In genomic region chr5:135738564-135738875, GRCh38 we compare ENCODE assay signal across 20 cellular contexts.
"Had no signal": no experiment of that assay in that cellular context is flagged by ENCODE, and none has a peak within 500 bp of the region (broad histone marks: within the 10 kb centered on the region; RNA-seq: fewer than 3 reads in every experiment).

No MANE protein-coding gene starts in this region.

- H3K27me3 Mint-ChIP-seq: stimulated activated memory B cell treated with anti-CD40 and anti-IgM and Interleukin-4, amounts not matched to agents 10 μg/mL and 1 μg/mL and 100 μg/mL, for 72 hours; stimulated activated naive CD8-positive, alpha-beta T cell treated with anti-CD3 and anti-CD28 coated beads, Interleukin-15, Interleukin-2, amounts not matched to agents 100 ng/mL and 50 ng/mL, for 24 hours had no signal

- ATAC-seq: effector memory CD8-positive, alpha-beta T cell; mucosa of descending colon; sciatic nerve; stimulated activated memory B cell treated with anti-CD40 and anti-IgM and Interleukin-4, amounts not matched to agents 10 μg/mL and 1 μg/mL and 100 μg/mL, for 72 hours had no signal

- H3K9me3 Mint-ChIP-seq: effector memory CD8-positive, alpha-beta T cell; mesothelial cell of epicardium; natural killer cell treated with Interleukin-12 subunit alpha and Interleukin-12 subunit beta and Interleukin-15 and Interleukin-18, amount 100 ng/mL, for 72 hours; neural crest cell; stimulated activated memory B cell treated with anti-CD40 and anti-IgM and Interleukin-4, amounts not matched to agents 10 μg/mL and 1 μg/mL and 100 μg/mL, for 72 hours; stimulated activated naive CD8-positive, alpha-beta T cell treated with anti-CD3 and anti-CD28 coated beads, Interleukin-15, Interleukin-2, amounts not matched to agents 100 ng/mL and 50 ng/mL, for 24 hours had no signal

- H3K27ac Mint-ChIP-seq: effector memory CD8-positive, alpha-beta T cell; memory B cell; mesothelial cell of epicardium; naive B cell; natural killer cell treated with Interleukin-12 subunit alpha and Interleukin-12 subunit beta and Interleukin-15 and Interleukin-18, amount 100 ng/mL, for 72 hours; progenitor cell of endocrine pancreas; stimulated activated memory B cell treated with anti-CD40 and anti-IgM and Interleukin-4, amounts not matched to agents 10 μg/mL and 1 μg/mL and 100 μg/mL, for 72 hours; stimulated activated naive CD8-positive, alpha-beta T cell treated with anti-CD3 and anti-CD28 coated beads, Interleukin-15, Interleukin-2, amounts not matched to agents 100 ng/mL and 50 ng/mL, for 24 hours had no signal

- H3K4me3 Mint-ChIP-seq: effector memory CD8-positive, alpha-beta T cell; memory B cell; mesothelial cell of epicardium; naive B cell; natural killer cell treated with Interleukin-12 subunit alpha and Interleukin-12 subunit beta and Interleukin-15 and Interleukin-18, amount 100 ng/mL, for 72 hours; neural crest cell; stimulated activated memory B cell treated with anti-CD40 and anti-IgM and Interleukin-4, amounts not matched to agents 10 μg/mL and 1 μg/mL and 100 μg/mL, for 72 hours; stimulated activated naive CD8-positive, alpha-beta T cell treated with anti-CD3 and anti-CD28 coated beads, Interleukin-15, Interleukin-2, amounts not matched to agents 100 ng/mL and 50 ng/mL, for 24 hours had no signal

- H3K4me1 Mint-ChIP-seq: naive B cell; neural crest cell; stimulated activated memory B cell treated with anti-CD40 and anti-IgM and Interleukin-4, amounts not matched to agents 10 μg/mL and 1 μg/mL and 100 μg/mL, for 72 hours had no signal

- DNase-seq: cortex of kidney; effector memory CD8-positive, alpha-beta T cell; erythroblast; left ventricle myocardium superior; mucosa of descending colon; naive B cell; stimulated activated CD4-positive, alpha-beta T cell treated with anti-CD3 and anti-CD28 coated beads, Interleukin-2, amount 100 ng/mL, for 24 hours; stimulated activated CD4-positive, alpha-beta T cell treated with anti-CD3 and anti-CD28 coated beads, Interleukin-4, amount 100 ng/mL, for 24 hours; transverse colon; upper lobe of right lung had no signal

- H3K36me3 Mint-ChIP-seq: mesothelial cell of epicardium; naive B cell; natural killer cell treated with Interleukin-12 subunit alpha and Interleukin-12 subunit beta and Interleukin-15 and Interleukin-18, amount 100 ng/mL, for 72 hours; stimulated activated memory B cell treated with anti-CD40 and anti-IgM and Interleukin-4, amounts not matched to agents 10 μg/mL and 1 μg/mL and 100 μg/mL, for 72 hours had no signal

- H3K4me3 ChIP-seq: lung, mucosa of descending colon, transverse colon, upper lobe of right lung, vagina had no signal
